In the genomic region with DNA sequence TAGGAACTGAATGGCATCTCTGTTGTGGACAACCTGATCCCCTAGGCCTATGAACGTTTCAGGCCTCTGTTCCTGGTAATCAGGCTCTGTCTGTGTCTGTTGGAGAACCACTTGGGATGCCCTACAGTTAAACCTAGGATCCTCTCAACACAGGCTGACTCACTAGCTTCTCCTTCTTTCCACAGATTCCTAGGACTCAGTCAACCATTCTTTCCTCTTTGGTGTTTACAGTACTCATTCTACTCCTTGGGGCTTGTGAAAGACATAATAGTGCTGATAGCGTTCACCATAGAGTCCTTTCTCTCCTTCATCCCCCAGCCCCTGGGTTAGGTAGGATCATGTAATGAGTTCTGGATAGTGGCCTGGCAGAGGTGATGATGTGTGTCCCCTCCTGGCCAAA, we compare ENCODE assay signal across 24 cellular contexts.
DNase-seq lines count a peak whose midpoint lies in the region; ATAC-seq and TF ChIP-seq lines count a peak whose summit lies in the region.
"Had no signal": no experiment of that assay in that cellular context is flagged by ENCODE, and none has a peak within 500 bp of the region (broad histone marks: within the 10 kb centered on the region; RNA-seq: fewer than 3 reads in every experiment).

No MANE protein-coding gene starts in this region.

- TF ChIP-seq CTCF in kidney epithelial cell (IDR thresholded peaks at IDR 0.05; ENCODE audit: insufficient read depth, low read length, poor library complexity, severe bottlenecking) = no peak

- H3K27ac ChIP-seq in SJCRH30 = no peak overlapping the region
- H3K27ac ChIP-seq: BLaER1 treated with 17β-estradiol and CSF1 and Interleukin-3, amounts not matched to agents 10 nM and 100 nM; RWPE1 had no signal

- H3K36me3 ChIP-seq in kidney epithelial cell (ENCODE audit: control insufficient read depth, insufficient read depth, low read length) (no peaks in the 10 kb centered on the region), SJCRH30 (no peaks in the 10 kb centered on the region)
- H3K36me3 ChIP-seq: BLaER1 treated with 17β-estradiol and CSF1 and Interleukin-3, amounts not matched to agents 10 nM and 100 nM had no signal

- no peak for ATAC-seq in HG02571 (IDR thresholded peaks at IDR 0.05; ENCODE audit: unreplicated experiment)
- ATAC-seq: K562 had no signal

- in situ Hi-C loops in Caki2 (cut with HindIII; ENCODE audit: low pct_unique_long_range_greater_than_20kb, low sequenced_read_pairs) (no loop called here), G401 (cut with HindIII; ENCODE audit: low sequenced_read_pairs) (no loop called here)

- H3K27me3 ChIP-seq in kidney epithelial cell (ENCODE audit: control insufficient read depth, insufficient read depth, low read length) (no peaks in the 10 kb centered on the region), SJCRH30 (no peaks in the 10 kb centered on the region)
- H3K27me3 ChIP-seq: BLaER1 treated with 17β-estradiol and CSF1 and Interleukin-3, amounts not matched to agents 10 nM and 100 nM had no signal

- no peaks in the 10 kb centered on the region for H3K4me1 ChIP-seq in SJCRH30

- H3K4me3 ChIP-seq in kidney epithelial cell (ENCODE audit: low read depth, low read length) (no peak overlapping the region), SJCRH30 (no peak overlapping the region)
- H3K4me3 ChIP-seq: BLaER1 treated with 17β-estradiol and CSF1 and Interleukin-3, amounts not matched to agents 10 nM and 100 nM; K562 had no signal

- no peaks in the 10 kb centered on the region for H3K9me3 ChIP-seq in SJCRH30 (replicated peaks)
- H3K9me3 ChIP-seq: BLaER1 treated with 17β-estradiol and CSF1 and Interleukin-3, amounts not matched to agents 10 nM and 100 nM had no signal

- DNase-seq in Caki2 (ENCODE audit: low read depth) = peak; percentile 76
- DNase-seq in astrocyte of the hippocampus (ENCODE audit: low read depth, low spot score) = peak; percentile 43
- DNase-seq in kidney epithelial cell (ENCODE audit: low read depth) = peak; percentile 76
- DNase-seq in renal cortical epithelial cell (ENCODE audit: low read depth) = peak; percentile 96
- no peak for DNase-seq in G401 (ENCODE audit: low spot score)
- no peak for DNase-seq in SJCRH30
- no peak for DNase-seq in NOMO-1 treated with dmso at 0.1 percent for 144 hours (lab: John Stamatoyannopoulos, UW; ENCODE audit: unreplicated experiment)
- DNase-seq: AML-193; CD4-positive, alpha-beta T cell; DMS79; EL; MV-4-11; NCI-H1105; NCI-H1436 treated with DMSO at 0.1 percent for 48 hours; NCI-H187 treated with DMSO at 0.1 percent for 48 hours; NCI-H2171 treated with DMSO at 0.1 percent for 48 hours; NCI-H345; NCI-H524; NCI-H748 treated with DMSO at 0.1 percent for 48 hours; SHP77 had no signal

Comparison
In these comparisons a context has a peak if more than half of its experiments do, and no peak if none do; other contexts are left out.
1. DNase-seq: peak in Caki2 (single experiment), astrocyte of the hippocampus (single experiment), kidney epithelial cell (single experiment) and renal cortical epithelial cell (single experiment); none in G401 (single experiment), SJCRH30 (0 of 2) and NOMO-1 treated with dmso at 0.1 percent for 144 hours (single experiment).